17 cellular contexts compared by ENCODE assay signal in genomic region chr17:31404028-31404949, GRCh38. TPM values are rescaled to one million over a fixed set of nuclear protein-coding genes. Genes with fewer than 3 reads are reported as not detected.
DNase-seq lines count a peak whose midpoint lies in the region; TF ChIP-seq lines count a peak whose summit lies in the region.
"Had no signal": no experiment of that assay in that cellular context is flagged by ENCODE, and none has a peak within 500 bp of the region (broad histone marks: within the 10 kb centered on the region; RNA-seq: fewer than 3 reads in every experiment).

No MANE protein-coding gene starts in this region.

- no peaks in the 10 kb centered on the region for H3K79me1 ChIP-seq in mesenchymal stem cell (replicated peaks; ENCODE audit: low read length, poor library complexity, severe bottlenecking)

- no peak overlapping the region for H2BK15ac ChIP-seq in mesenchymal stem cell (ENCODE audit: low read depth, poor library complexity, severe bottlenecking)

- H2BK5ac ChIP-seq in mesenchymal stem cell (ENCODE audit: low read depth, low read length, poor library complexity, severe bottlenecking), result no peak overlapping the region

- 90% methylated on average over 19 of the region's 19 CpGs for WGBS in mesenchymal stem cell
- 88% methylated on average over 19 of the region's 19 CpGs for WGBS in smooth muscle cell (ENCODE audit: low lambda C conversion rate)

- no peak overlapping the region for H3K18ac ChIP-seq in mesenchymal stem cell (ENCODE audit: low read depth in 1 of 2, low read length in 2 of 2)

- no peaks in the 10 kb centered on the region for H3K4me1 ChIP-seq in mesenchymal stem cell (ENCODE audit: control insufficient read depth, insufficient read depth, low read depth, low read length)
- no peaks in the 10 kb centered on the region for H3K4me1 ChIP-seq in CD4-positive, alpha-beta memory T cell (ENCODE audit: insufficient read depth, low read length)
- H3K4me1 ChIP-seq in smooth muscle cell (ENCODE audit: low read depth), result no peaks in the 10 kb centered on the region
- H3K4me1 ChIP-seq: left ventricle myocardium inferior, suprapubic skin had no signal

- no peaks in the 10 kb centered on the region for H3K9me3 ChIP-seq in mesenchymal stem cell (ENCODE audit: control insufficient read depth, low read length)
- no peaks in the 10 kb centered on the region for H3K9me3 ChIP-seq in CD4-positive, alpha-beta memory T cell (ENCODE audit: control insufficient read depth in 1 of 2, low read length in 2 of 2)
- H3K9me3 ChIP-seq in smooth muscle cell (replicated peaks; ENCODE audit: low read depth), result no peaks in the 10 kb centered on the region
- H3K9me3 ChIP-seq: left ventricle myocardium inferior, suprapubic skin had no signal

- no peak overlapping the region for H3K23ac ChIP-seq in mesenchymal stem cell (ENCODE audit: low read length in 2 of 2)

- peaks cover 40 to 56% of the 10 kb centered on the region in 2 experiments for H3K27me3 ChIP-seq in mesenchymal stem cell (ENCODE audit: control insufficient read depth in 1 of 2, insufficient read depth in 1 of 2, low read length in 2 of 2)
- H3K27me3 ChIP-seq in CD4-positive, alpha-beta memory T cell (ENCODE audit: insufficient read depth, low read length), result no peaks in the 10 kb centered on the region
- no peaks in the 10 kb centered on the region for H3K27me3 ChIP-seq in smooth muscle cell (ENCODE audit: low read depth)
- H3K27me3 ChIP-seq: suprapubic skin had no signal

- H3K14ac ChIP-seq in mesenchymal stem cell (ENCODE audit: low read length in 2 of 2), result peak overlapping the region in 1 of 2 experiments; percentile 38

- no peak overlapping the region for H3K4me3 ChIP-seq in NB4 (ENCODE audit: low read depth, low read length)
- no peak overlapping the region for H3K4me3 ChIP-seq in mesenchymal stem cell (ENCODE audit: insufficient read depth in 1 of 2, low read depth in 1 of 2, low read length in 2 of 2)
- H3K4me3 ChIP-seq in CD4-positive, alpha-beta memory T cell (ENCODE audit: low read length in 2 of 2), result no peak overlapping the region
- no peak overlapping the region for H3K4me3 ChIP-seq in smooth muscle cell
- H3K4me3 ChIP-seq: left ventricle myocardium inferior, suprapubic skin had no signal

- H3K27ac ChIP-seq in VCaP (peak overlapping the region; percentile 44), mesenchymal stem cell (ENCODE audit: low read length, poor library complexity, severe bottlenecking) (no peak overlapping the region), smooth muscle cell (ENCODE audit: low read depth) (no peak overlapping the region)
- no peak overlapping the region for H3K27ac ChIP-seq in CD4-positive, alpha-beta memory T cell (ENCODE audit: low read depth, low read length)
- H3K27ac ChIP-seq: left ventricle myocardium inferior, parathyroid adenoma, suprapubic skin had no signal

- CTCF ChIA-PET in GM10248 (lab: Yijun Ruan, JAX), result interaction anchor here (2.6 kb wide), 1 partner anchor 15 kb away, joined by 10 read pairs; no protein-coding TSS in a partner anchor
- CTCF ChIA-PET in CD4-positive, alpha-beta memory T cell (lab: Charles Lee; ENCODE audit: partially characterized antibody), result interaction anchor here (1.1 kb wide), 1 partner anchor 15 kb away, joined by 3 read pairs; no protein-coding TSS in a partner anchor

- no peaks in the 10 kb centered on the region for H3K79me2 ChIP-seq in smooth muscle cell (ENCODE audit: low read depth)

- peaks cover 11% of the 10 kb centered on the region for H3K27me3 Mint-ChIP-seq in mesothelial cell of epicardium (ENCODE audit: low read depth)
- no peaks in the 10 kb centered on the region for H3K27me3 Mint-ChIP-seq in CD4-positive, alpha-beta memory T cell

- no peaks in the 10 kb centered on the region for H3K4me1 Mint-ChIP-seq in mesothelial cell of epicardium
- H3K4me1 Mint-ChIP-seq in CD4-positive, alpha-beta memory T cell, result no peaks in the 10 kb centered on the region

- H4K91ac ChIP-seq in mesenchymal stem cell (ENCODE audit: low read length), result no peak overlapping the region

- TF ChIP-seq CTCF in GM10248 (IDR thresholded peaks at IDR 0.05; ENCODE audit: control extremely low read depth, extremely low read depth, low read depth, missing control alignments) (no peak), NB4 (IDR thresholded peaks at IDR 0.05; ENCODE audit: low read depth, low read length) (no peak), VCaP (conservative IDR thresholded peaks at IDR 0.05) (no peak), mesothelial cell of epicardium (IDR thresholded peaks at IDR 0.05; ENCODE audit: unreplicated experiment) (no peak), smooth muscle cell (IDR thresholded peaks at IDR 0.05; ENCODE audit: borderline replicate concordance, insufficient read depth, poor library complexity, severe bottlenecking) (no peak)

- H4K20me1 ChIP-seq in smooth muscle cell (ENCODE audit: low read depth), result no peaks in the 10 kb centered on the region

- H2BK120ac ChIP-seq in mesenchymal stem cell (ENCODE audit: low read depth, low read length), result no peak overlapping the region

- H3K4ac ChIP-seq in mesenchymal stem cell (ENCODE audit: low read depth in 1 of 2, low read length in 2 of 2), result no peak overlapping the region

- no peak overlapping the region for H2BK12ac ChIP-seq in mesenchymal stem cell (ENCODE audit: low read length in 2 of 2)

- POLR2A ChIA-PET in GM10248 (lab: Yijun Ruan, JAX), result no interaction called here
- POLR2A ChIA-PET in CD4-positive, alpha-beta memory T cell (lab: Charles Lee; ENCODE audit: partially characterized antibody), result no interaction called here

- H3K9ac ChIP-seq in mesenchymal stem cell (ENCODE audit: low read length) (no peak overlapping the region), smooth muscle cell (ENCODE audit: low read depth) (no peak overlapping the region)
- H3K9ac ChIP-seq: parathyroid adenoma had no signal

- H2AK5ac ChIP-seq in mesenchymal stem cell (ENCODE audit: low read length, severe bottlenecking), result no peak overlapping the region

- no peaks in the 10 kb centered on the region for H3F3A ChIP-seq in smooth muscle cell (ENCODE audit: low read depth)

- intact Hi-C loops in CD4-positive, alpha-beta memory T cell (cut with micrococcal nuclease), result no loop called here

- H3K36me3 ChIP-seq in mesenchymal stem cell (ENCODE audit: control insufficient read depth in 1 of 2, insufficient read depth in 2 of 2, low read depth in 1 of 2, low read length in 2 of 2), result no peaks in the 10 kb centered on the region
- H3K36me3 ChIP-seq in CD4-positive, alpha-beta memory T cell (ENCODE audit: insufficient read depth, low read length), result no peaks in the 10 kb centered on the region
- no peaks in the 10 kb centered on the region for H3K36me3 ChIP-seq in smooth muscle cell (ENCODE audit: low read depth)
- H3K36me3 ChIP-seq: left ventricle myocardium inferior, suprapubic skin had no signal

- no peaks in the 10 kb centered on the region for H3K36me3 Mint-ChIP-seq in mesothelial cell of epicardium
- H3K36me3 Mint-ChIP-seq in CD4-positive, alpha-beta memory T cell, result no peaks in the 10 kb centered on the region

- no peak overlapping the region for H3K27ac Mint-ChIP-seq in mesothelial cell of epicardium
- H3K27ac Mint-ChIP-seq in CD4-positive, alpha-beta memory T cell, result peak overlapping the region in 1 of 7 donors; percentile 2

- H3K4me2 ChIP-seq in mesenchymal stem cell (ENCODE audit: low read length, poor library complexity, severe bottlenecking) (no peak overlapping the region), smooth muscle cell (no peak overlapping the region)

- peak; percentile 15 for DNase-seq in GM10248 (ENCODE audit: extremely low spot score)
- peak; percentile 36 for DNase-seq in NB4 (ENCODE audit: low read depth)
- no peak for DNase-seq in mesenchymal stem cell
- no peak for DNase-seq in HuH-7 (ENCODE audit: low spot score)
- no peak for DNase-seq in mesothelial cell of epicardium (ENCODE audit: low spot score in 2 of 2, unreplicated experiment in 2 of 2)
- no peak for DNase-seq in CD4-positive, alpha-beta memory T cell
- no peak for DNase-seq in smooth muscle cell (lab: John Stamatoyannopoulos, UW; ENCODE audit: unreplicated experiment)
- DNase-seq: activated CD4-positive, CD25-positive, alpha-beta regulatory T cell; anterior cingulate cortex; cerebellar nuclear complex; left ventricle myocardium inferior; NCI-H1092; NCI-H526 treated with DMSO at 0.1 percent for 48 hours; stimulated activated CD4-positive, alpha-beta T cell treated with anti-CD3 and anti-CD28 coated beads, Interleukin-4, amount 100 ng/mL, for 1 hour had no signal

- peak overlapping the region; percentile 36 for H4K8ac ChIP-seq in mesenchymal stem cell (ENCODE audit: low read length)

- TF ChIP-seq POLR2A in NB4 (IDR thresholded peaks at IDR 0.05; ENCODE audit: extremely low read depth, insufficient read length), result no peak

- H3K9me3 Mint-ChIP-seq in mesothelial cell of epicardium, result no peaks in the 10 kb centered on the region
- no peaks in the 10 kb centered on the region for H3K9me3 Mint-ChIP-seq in CD4-positive, alpha-beta memory T cell

- no peak overlapping the region for H3K4me3 Mint-ChIP-seq in mesothelial cell of epicardium
- H3K4me3 Mint-ChIP-seq in CD4-positive, alpha-beta memory T cell, result no peak overlapping the region

- H2AFZ ChIP-seq in mesenchymal stem cell (ENCODE audit: low read depth, low read length), result no peak overlapping the region
- H2AFZ ChIP-seq in smooth muscle cell (ENCODE audit: low read depth), result no peak overlapping the region
- H2AFZ ChIP-seq: parathyroid adenoma had no signal

RNA-seq across cellular contexts. Expression of gene RAB11FIP4, which starts 12.8 kb away (rescaled TPM):
- 0.21 TPM for polyA plus RNA-seq in mesenchymal stem cell (2013, experiment 1 of 2)
- polyA plus RNA-seq in mesenchymal stem cell (2013, experiment 2 of 2), result 0.25 TPM
- total RNA-seq in mesothelial cell of epicardium (21.1 to 21.8 TPM (median 21.2 TPM) in 3 replicates), smooth muscle cell (2.2 and 2.9 TPM in 2 replicates)
- 10 to 100 TPM; 44.1 to 47.4 TPM for total RNA-seq in CD4-positive, alpha-beta memory T cell
- 10 to 100 TPM in 1 of 2 donors, 1 to 10 TPM in 1; 8.3 to 15.9 TPM for polyA plus RNA-seq in CD4-positive, alpha-beta memory T cell
- polyA plus RNA-seq in smooth muscle cell, result 0.42 and 4.3 TPM in 2 replicates

Comparison
In these comparisons a context has a peak if more than half of its experiments do, and no peak if none do; other contexts are left out.
1. DNase-seq: peak in GM10248 (single experiment) and NB4 (single experiment); none in mesenchymal stem cell (single experiment), HuH-7 (single experiment), mesothelial cell of epicardium (0 of 2), CD4-positive, alpha-beta memory T cell (0 of 5) and smooth muscle cell (single experiment).